1 cellular context compared by ENCODE assay signal in genomic region chr9:121886759-121887485, GRCh38.
TF ChIP-seq lines count a peak whose summit lies in the region.

No MANE protein-coding gene starts in this region.

TF ChIP-seq in WTC11, 78 proteins besides CTCF, POLR2A, EP300 and RAD21 (continued from another document):
- TF ChIP-seq HMGA2 (CRISPR knock-in tag; IDR thresholded peaks at IDR 0.05): no peak
